8 cellular contexts compared by ENCODE assay signal in genomic region chr13:20525601-20526544, GRCh38. TPM values are rescaled to one million over a fixed set of nuclear protein-coding genes. Genes with fewer than 3 reads are reported as not detected.
DNase-seq lines count a peak whose midpoint lies in the region; ATAC-seq and TF ChIP-seq lines count a peak whose summit lies in the region.

CRYL1 (minus strand) TSS chr13:20525857; CDS start chr13:20525794, 63 bp downstream.

- H3K27me3 ChIP-seq in HL-60 (ENCODE audit: insufficient read depth, poor library complexity, severe bottlenecking), result no peaks in the 10 kb centered on the region

- BruUV-seq in OCI-LY7 (replicated peaks; lab: Mats Ljungman, UMichigan), result no TSS peak

- CTCF ChIA-PET in OCI-LY7 (lab: Charles Lee; ENCODE audit: unreplicated experiment), result interaction anchor here (0.6 kb wide), 1 partner anchor 536 kb away, joined by 16 read pairs; the partner anchor contains the start of gene LATS2

- POLR2A ChIA-PET in OCI-LY7 (lab: Charles Lee), result interaction anchor here (0.6 kb wide), 2 partner anchors 67 to 602 kb away, joined by 4 to 7 read pairs; no protein-coding TSS in a partner anchor

- peak within 1 kb of the TSS; percentile 37; the same call in 1 of the 2 replicates for H3K4me2 ChIP-seq in OCI-LY7 (ENCODE audit: low read length)

- peak within 1 kb of the TSS; percentile 77 for H3K4me3 ChIP-seq in HL-60 (replicated peaks; ENCODE audit: insufficient read depth, low read length)
- H3K4me3 ChIP-seq in OCI-LY7 (ENCODE audit: low read depth, low read length, poor library complexity, severe bottlenecking), result no peak within 1 kb of the TSS
- H3K4me3 ChIP-seq in epithelial cell of proximal tubule (ENCODE audit: low read depth, low read length), result peak within 1 kb of the TSS; percentile 93

- peak; percentile 83 for ATAC-seq in GM19438 (IDR thresholded peaks at IDR 0.05; ENCODE audit: low read depth, unreplicated experiment)

- no peaks in the 10 kb centered on the region for H3K9me2 ChIP-seq in OCI-LY7 (ENCODE audit: insufficient read depth, low read length)

- no peak within 1 kb of the TSS for H2AFZ ChIP-seq in OCI-LY7 (ENCODE audit: low read length)

- TF ChIP-seq CTCF in HL-60 (IDR thresholded peaks at IDR 0.05; ENCODE audit: insufficient read depth, low read length) (no peak), OCI-LY7 (conservative IDR thresholded peaks at IDR 0.05; ENCODE audit: low read length) (no peak), epithelial cell of proximal tubule (conservative IDR thresholded peaks at IDR 0.05; ENCODE audit: low read depth, low read length) (no peak)

- H4K20me1 ChIP-seq in OCI-LY7 (ENCODE audit: insufficient read depth, low read length), result no peaks in the 10 kb centered on the region

- peak within 1 kb of the TSS; percentile 76 for H3K27ac ChIP-seq in HL-60 (replicated peaks)
- H3K27ac ChIP-seq in OCI-LY7 (ENCODE audit: low read depth, low read length, poor library complexity, severe bottlenecking), result no peak within 1 kb of the TSS

- DNase-seq in CD1c-positive myeloid dendritic cell (ENCODE audit: extremely low spot score) (peak; percentile 91), HL-60 (ENCODE audit: low read depth in 1 of 2, low spot score in 1 of 2) (peak; percentile 59 to 78), OCI-LY7 (ENCODE audit: low spot score) (no peak), activated T-cell treated with anti-CD3 and anti-CD28 coated beads for 4 hours (peak; percentile 60), epithelial cell of proximal tubule (ENCODE audit: low read depth) (no peak), mucosa of gallbladder (ENCODE audit: low spot score) (peak; percentile 77)
- DNase-seq in stimulated activated CD8-positive, alpha-beta memory T cell treated with anti-CD3 and anti-CD28 coated beads, Interleukin-4, amount 100 ng/mL, for 24 hours (ENCODE audit: low read depth), result peak; percentile 68

- no peaks in the 10 kb centered on the region for H3K79me2 ChIP-seq in OCI-LY7 (ENCODE audit: insufficient read depth, low read depth, low read length)

- no peaks in the 10 kb centered on the region for H3K36me3 ChIP-seq in OCI-LY7 (ENCODE audit: insufficient read depth, low read length)

- intact Hi-C loops in OCI-LY7 (cut with micrococcal nuclease; ENCODE audit: unreplicated experiment), result no loop called here

- H3K4me1 ChIP-seq in OCI-LY7 (ENCODE audit: insufficient read depth, low read length, poor library complexity, severe bottlenecking), result no peaks in the 10 kb centered on the region

- H3K9me3 ChIP-seq in OCI-LY7 (ENCODE audit: low read length), result no peaks in the 10 kb centered on the region

RNA-seq across cellular contexts. Expression of gene CRYL1, which starts in this region (rescaled TPM):
- not detected in 2 replicates for total RNA-seq in OCI-LY7 (2014; rRNA removed; shearing (Covaris generic))
- 0.57 TPM in 1 of 2 replicates, not detected in the other for total RNA-seq in OCI-LY7 (2022)
- total RNA-seq in epithelial cell of proximal tubule, result 18.7 and 41.3 TPM in 2 replicates
- 62.9 TPM for total RNA-seq in mucosa of gallbladder

Comparison
In these comparisons a context has a peak if more than half of its experiments do, and no peak if none do; other contexts are left out.
1. RNA of gene CRYL1 (total RNA-seq): 62.9 TPM in mucosa of gallbladder (single experiment) and 18.7 to 41.3 TPM in epithelial cell of proximal tubule; 0.57 TPM in OCI-LY7; every median in the first group is over 10 times any median in the second.
2. DNase-seq: peak in CD1c-positive myeloid dendritic cell (single experiment), HL-60 (2 of 2), activated T-cell treated with anti-CD3 and anti-CD28 coated beads for 4 hours (single experiment), mucosa of gallbladder (single experiment) and stimulated activated CD8-positive, alpha-beta memory T cell treated with anti-CD3 and anti-CD28 coated beads, Interleukin-4, amount 100 ng/mL, for 24 hours (single experiment); none in OCI-LY7 (single experiment) and epithelial cell of proximal tubule (single experiment).